8 cellular contexts compared by ENCODE assay signal in genomic region chr2:121755237-121756111, GRCh38. TPM values are rescaled to one million over a fixed set of nuclear protein-coding genes. Genes with fewer than 3 reads are reported as not detected.
DNase-seq lines count a peak whose midpoint lies in the region; ATAC-seq and TF ChIP-seq lines count a peak whose summit lies in the region.

Gene TSN, plus strand, starts transcription at chr2:121755651. Its CDS starts 129 bp downstream, at chr2:121755780.

- no peaks in the 10 kb centered on the region for H3K27me3 ChIP-seq in OCI-LY3 (ENCODE audit: low read depth, low read length)

- H3K4me3 Mint-ChIP-seq in endothelial cell (ENCODE audit: unreplicated experiment): peak within 1 kb of the TSS; percentile 99
- H3K4me3 Mint-ChIP-seq in mesothelial cell of epicardium: peak within 1 kb of the TSS; percentile 93

- peaks cover 10% of the 10 kb centered on the region for H3K4me1 ChIP-seq in OCI-LY3 (ENCODE audit: low read length)

- peak within 1 kb of the TSS; percentile 94 for H3K4me2 ChIP-seq in OCI-LY3 (ENCODE audit: low read length)

- peak; percentile 99 for ATAC-seq in GM21528 (IDR thresholded peaks at IDR 0.05; ENCODE audit: low FRiP score, unreplicated experiment)

- peak within 1 kb of the TSS; percentile 53 for H3K27ac ChIP-seq in OCI-LY3 (ENCODE audit: low read length)

- peaks cover 12% of the 10 kb centered on the region for H3K36me3 ChIP-seq in OCI-LY3 (replicated peaks; ENCODE audit: low read depth, low read length)

- TF ChIP-seq CTCF in OCI-LY3 (IDR thresholded peaks at IDR 0.05; ENCODE audit: low read depth, low read length) (no peak), endothelial cell (IDR thresholded peaks at IDR 0.05; ENCODE audit: unreplicated experiment) (no peak), mesothelial cell of epicardium (IDR thresholded peaks at IDR 0.05; ENCODE audit: unreplicated experiment) (no peak)

- no peaks in the 10 kb centered on the region for H4K20me1 ChIP-seq in OCI-LY3 (ENCODE audit: insufficient read depth, low read length)

- H3K4me1 Mint-ChIP-seq in endothelial cell (ENCODE audit: unreplicated experiment): peaks cover 49% of the 10 kb centered on the region
- peaks cover 20% of the 10 kb centered on the region for H3K4me1 Mint-ChIP-seq in mesothelial cell of epicardium

- H3K79me2 ChIP-seq in OCI-LY3 (ENCODE audit: low read length): peaks cover 46% of the 10 kb centered on the region

- H3K9ac ChIP-seq in OCI-LY3 (ENCODE audit: low read length): peak within 1 kb of the TSS; percentile 81

- H3K9me3 Mint-ChIP-seq in endothelial cell (ENCODE audit: unreplicated experiment): peaks cover 6% of the 10 kb centered on the region
- H3K9me3 Mint-ChIP-seq in mesothelial cell of epicardium: no peaks in the 10 kb centered on the region

- H3K4me3 ChIP-seq in OCI-LY3 (ENCODE audit: low read length): peak within 1 kb of the TSS; percentile 96

- H3K27ac Mint-ChIP-seq in endothelial cell (ENCODE audit: unreplicated experiment) (peak within 1 kb of the TSS; percentile 98), mesothelial cell of epicardium (peak within 1 kb of the TSS; percentile 90)

- no peaks in the 10 kb centered on the region for H3K9me3 ChIP-seq in OCI-LY3 (ENCODE audit: insufficient read depth, low read length)

- H2AFZ ChIP-seq in OCI-LY3 (ENCODE audit: low read depth, low read length): peak within 1 kb of the TSS; percentile 76

- DNase-seq in DMS 273 treated with DMSO at 0.1 percent for 48 hours (lab: John Stamatoyannopoulos, UW) (peak; percentile 89), HuH-7.5 (ENCODE audit: low spot score) (peak; percentile 81), endothelial cell (ENCODE audit: low spot score) (peak; percentile 97), mesothelial cell of epicardium (ENCODE audit: low spot score in 2 of 2, unreplicated experiment in 2 of 2) (peak; percentile 95 to 96)
- DNase-seq in activated CD8-positive, alpha-beta memory T cell treated with anti-CD3 and anti-CD28 coated beads, Interleukin-2, amount 50 U/mL, for 48 hours: peak; percentile 97
- DNase-seq in stimulated activated CD8-positive, alpha-beta memory T cell treated with anti-CD3 and anti-CD28 coated beads, Interleukin-15, amount 100 ng/mL, for 4 hours (ENCODE audit: low read depth in 2 of 2): peak; percentile 95 to 96

- H3K36me3 Mint-ChIP-seq in endothelial cell (ENCODE audit: low read depth, unreplicated experiment): peaks cover 27% of the 10 kb centered on the region
- H3K36me3 Mint-ChIP-seq in mesothelial cell of epicardium: no peaks in the 10 kb centered on the region

- H3K27me3 Mint-ChIP-seq in endothelial cell (ENCODE audit: unreplicated experiment) (peaks cover 5% of the 10 kb centered on the region), mesothelial cell of epicardium (ENCODE audit: low read depth) (no peaks in the 10 kb centered on the region)

RNA-seq across cellular contexts. Expression of gene TSN, which starts in this region (rescaled TPM):
- total RNA-seq in endothelial cell (ENCODE audit: unreplicated experiment): 264 TPM
- 60.4 to 63.4 TPM (median 63.1 TPM) in 3 replicates for total RNA-seq in mesothelial cell of epicardium

Comparison
In these comparisons a context has a peak if more than half of its experiments do, and no peak if none do; other contexts are left out.
1. Peak in every context shown above with its lines: DNase-seq, ATAC-seq, H3K4me3 ChIP-seq and H3K27ac ChIP-seq.